21 cellular contexts compared by ENCODE assay signal in genomic region chr17:81315170-81315884, GRCh38. TPM values are rescaled to one million over a fixed set of nuclear protein-coding genes. Genes with fewer than 3 reads are reported as not detected.
DNase-seq lines count a peak whose midpoint lies in the region; ATAC-seq and TF ChIP-seq lines count a peak whose summit lies in the region.
"Had no signal": no experiment of that assay in that cellular context is flagged by ENCODE, and none has a peak within 500 bp of the region (broad histone marks: within the 10 kb centered on the region; RNA-seq: fewer than 3 reads in every experiment).

No MANE protein-coding gene starts in this region.

- no peak for TF ChIP-seq EP300 in stomach (IDR thresholded peaks at IDR 0.05)

- WGBS in stomach, 5 donors = 71 to 88% (median 81%) methylated on average over 7 to 19 of the region's 19 CpGs

- H3K9me3 ChIP-seq in Panc1 (ENCODE audit: control insufficient read depth, insufficient read depth, low read depth, low read length) = no peaks in the 10 kb centered on the region
- H3K9me3 ChIP-seq in stomach = no peaks in the 10 kb centered on the region
- H3K9me3 ChIP-seq: ascending aorta, left lung, prostate gland, thoracic aorta, vagina had no signal

- no TSS peak for BruUV-seq in Panc1 (replicated peaks; lab: Mats Ljungman, UMichigan)

- TF ChIP-seq POLR2A in stomach (IDR thresholded peaks at IDR 0.05) = no peak

- H3K27me3 ChIP-seq in Panc1 (ENCODE audit: control insufficient read depth, insufficient read depth, low read length) (no peaks in the 10 kb centered on the region), stomach (peaks cover 0 to 11% (median 0%) of the 10 kb centered on the region in 3 donors)
- H3K27me3 ChIP-seq: ascending aorta, left lung, vagina had no signal

- no peaks in the 10 kb centered on the region for H3K36me3 ChIP-seq in Panc1 (ENCODE audit: control insufficient read depth, insufficient read depth, low read length)
- H3K36me3 ChIP-seq in stomach = no peaks in the 10 kb centered on the region
- H3K36me3 ChIP-seq: ascending aorta, left lung, prostate gland, thoracic aorta, vagina had no signal

- intact Hi-C loops in Panc1 (cut with micrococcal nuclease; ENCODE audit: unreplicated experiment) = no loop called here
- intact Hi-C loops in head of caudate nucleus (cut with DNase I) = no loop called here
- intact Hi-C loops in stomach (cut with DNase I; ENCODE audit: low total_unique reads) = no loop called here

- POLR2A ChIA-PET in Panc1 (lab: Charles Lee) = no interaction called here

- in situ Hi-C loops in Panc1 (cut with HindIII; ENCODE audit: low pct_unique_long_range_greater_than_20kb, low sequenced_read_pairs) = no loop called here

- H3K4me1 ChIP-seq in Panc1 (ENCODE audit: control insufficient read depth, insufficient read depth, low read length) (peaks cover 11% of the 10 kb centered on the region), stomach (no peaks in the 10 kb centered on the region)
- H3K4me1 ChIP-seq: ascending aorta, prostate gland, vagina had no signal

- 0 out of 2 replicates have a peak overlapping the region, but pooled peaks have one; percentile 17 for H3K27ac ChIP-seq in Panc1 (ENCODE audit: low read length)
- no peak overlapping the region for H3K27ac ChIP-seq in stomach
- H3K27ac ChIP-seq: ascending aorta, GM23248, left lung, prostate gland, thoracic aorta, vagina had no signal

- TF ChIP-seq CTCF in Panc1 (IDR thresholded peaks at IDR 0.05) = no peak
- TF ChIP-seq CTCF in stomach (IDR thresholded peaks at IDR 0.05) = no peak

- ATAC-seq in Panc1 (peak; percentile 17; the same call in 1 of the 2 replicates), GM18520 (IDR thresholded peaks at IDR 0.05; ENCODE audit: unreplicated experiment) (no peak)
- ATAC-seq: activated T-cell treated with anti-CD3 and anti-CD28 coated beads, Interleukin-2, amount 50 U/mL, for 4 hours; left lung; stimulated activated naive B cell treated with anti-CD40 and anti-IgM and Interleukin-4, amounts not matched to agents 10 μg/mL and 1 μg/mL and 100 μg/mL, for 72 hours had no signal

- DNase-seq in Panc1 (ENCODE audit: low read depth, low spot score) (no peak), head of caudate nucleus (peak in 31 of 42 donors; percentile 7 to 75 (median 51)), nucleus accumbens (lab: John Stamatoyannopoulos, UW) (peak in 33 of 56 donors; percentile 6 to 77 (median 35)), superior temporal gyrus (ENCODE audit: extremely low spot score) (peak; percentile 48), stomach (no peak), LoVo (ENCODE audit: low spot score) (no peak)
- DNase-seq: activated gamma-delta T cell treated with Interleukin-2 at 50 U/mL for 16 hours; activated T-cell treated with anti-CD3 and anti-CD28 coated beads, Interleukin-2, amount 50 U/mL, for 4 hours; DMS79; GM23248; mesendoderm; NCI-H1092; NCI-H187; stimulated activated CD4-positive, alpha-beta T cell treated with anti-CD3 and anti-CD28 coated beads, Interleukin-15, amount 100 ng/mL, for 24 hours; stimulated activated naive B cell treated with anti-CD40 and anti-IgM and Interleukin-4, amounts not matched to agents 10 μg/mL and 1 μg/mL and 100 μg/mL, for 72 hours had no signal

- H3K4me3 ChIP-seq in Panc1 (ENCODE audit: low read depth in 2 of 2, low read length in 2 of 2) = no peak overlapping the region
- no peak overlapping the region for H3K4me3 ChIP-seq in stomach
- H3K4me3 ChIP-seq: ascending aorta, GM23248, left lung, prostate gland, thoracic aorta, vagina had no signal

- CTCF ChIA-PET in Panc1 (lab: Charles Lee) = interaction anchor here (1.6 kb wide), 1 partner anchor 24 kb away, joined by 5 read pairs; no protein-coding TSS in a partner anchor

RNA-seq across cellular contexts. Expression of gene SLC38A10, which starts 20.2 kb away (rescaled TPM):
- total RNA-seq in Panc1 (2021; ENCODE audit: unreplicated experiment) (188 TPM), stomach (100 to 1,000 TPM in 2 of 5 donors, 10 to 100 TPM in 3; 27.4 to 140 (median 82.6) TPM)
- polyA plus RNA-seq in Panc1 (2012; ENCODE audit: insufficient read length) = 144 TPM
- polyA plus RNA-seq in stomach = 10 to 100 TPM; 18.6 to 78.1 (median 56.4) TPM

Comparison
In these comparisons a context has a peak if more than half of its experiments do, and no peak if none do; other contexts are left out.
1. DNase-seq: peak in head of caudate nucleus (31 of 42), nucleus accumbens (33 of 56) and superior temporal gyrus (single experiment); none in Panc1 (single experiment), stomach (single experiment) and LoVo (single experiment).